ENCODE assay signal across 15 cellular contexts in the genomic region with DNA sequence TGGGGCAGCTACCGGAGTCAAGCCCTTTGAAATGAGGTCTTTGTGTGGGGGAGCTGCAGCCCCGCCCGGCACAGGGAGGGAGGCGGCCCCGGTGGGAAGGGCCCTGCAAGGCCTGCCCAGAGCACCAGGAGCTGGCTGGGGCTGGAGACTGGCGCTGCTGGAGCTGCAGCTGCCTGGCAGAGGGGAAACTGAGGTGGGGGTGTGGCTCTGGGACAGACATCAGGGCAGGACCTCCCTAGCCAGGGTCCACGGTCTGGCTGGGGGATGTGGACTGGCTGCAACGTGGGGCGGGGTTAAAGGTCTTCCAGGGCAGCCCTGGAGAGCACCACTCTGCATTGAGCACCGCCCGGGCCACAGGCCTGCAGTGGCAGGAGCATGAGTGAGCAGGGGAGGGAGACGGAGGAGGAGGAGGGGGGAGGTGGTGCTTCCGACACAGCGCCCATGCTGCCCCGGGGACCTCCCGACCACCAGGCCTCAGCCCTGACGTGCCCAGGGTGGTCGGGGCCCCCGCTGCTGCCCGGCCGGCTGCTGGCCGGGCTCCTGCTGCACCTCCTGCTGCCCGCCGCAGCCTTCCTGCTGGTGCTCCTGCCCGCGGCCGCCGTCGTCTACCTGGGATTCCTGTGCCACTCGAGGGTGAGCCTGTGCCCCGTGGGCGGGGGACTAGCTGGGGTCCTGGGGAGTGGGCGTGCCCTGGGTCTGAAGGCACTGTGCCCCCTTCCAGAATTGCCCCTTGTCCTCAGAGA. TPM values are rescaled to one million over a fixed set of nuclear protein-coding genes. Genes with fewer than 3 reads are reported as not detected.
DNase-seq lines count a peak whose midpoint lies in the region; FAIRE-seq and TF ChIP-seq lines count a peak whose summit lies in the region.
"Had no signal": no experiment of that assay in that cellular context is flagged by ENCODE, and none has a peak within 500 bp of the region (broad histone marks: within the 10 kb centered on the region; RNA-seq: fewer than 3 reads in every experiment).

No MANE protein-coding gene starts in this region.

- intact Hi-C loops in posterior cingulate gyrus (cut with DNase I), result no loop called here

- FAIRE-seq in GM12891 (lab: Jason Lieb, UNC), result no peak

- no peak for TF ChIP-seq POLR2A in GM12891 (IDR thresholded peaks at IDR 0.05; ENCODE audit: low read depth, low read length)

- DNase-seq in GM12891 (ENCODE audit: insufficient read length, low spot score) (peak; percentile 36), NCI-H510A (lab: John Stamatoyannopoulos, UW) (peak; percentile 63), hippocampal formation (lab: John Stamatoyannopoulos, UW) (peak; percentile 66 to 83), posterior cingulate gyrus (peak in 9 of 10 donors; percentile 60 to 98 (median 82)), NCI-H345 treated with DMSO at 0.1 percent for 48 hours (lab: John Stamatoyannopoulos, UW; ENCODE audit: unreplicated experiment) (no peak), NCI-H146 treated with DMSO at 0.1 percent for 48 hours (lab: John Stamatoyannopoulos, UW; ENCODE audit: unreplicated experiment) (no peak), LoVo (ENCODE audit: low spot score) (no peak)
- DNase-seq: activated CD4-positive, alpha-beta T cell treated with anti-CD3 and anti-CD28 coated beads for 1 hour; activated gamma-delta T cell treated with Interleukin-2 at 50 U/mL for 16 hours; effector CD8-positive, alpha-beta T cell; NCI-H2227 treated with DMSO at 0.1 percent for 48 hours; Right ventricle myocardium superior; stimulated activated CD4-positive, alpha-beta T cell treated with anti-CD3 and anti-CD28 coated beads, Interleukin-2, amount 100 ng/mL, for 24 hours had no signal

TF ChIP-seq in GM12891, 5 proteins besides CTCF, POLR2A, EP300 and RAD21:
- TF ChIP-seq SPI1 (IDR thresholded peaks at IDR 0.05; ENCODE audit: low read depth, low read length) (no peak), POU2F2 (IDR thresholded peaks at IDR 0.05; ENCODE audit: low read depth, low read length) (no peak), PAX5 (IDR thresholded peaks at IDR 0.05; ENCODE audit: insufficient read depth, low read length, severe bottlenecking) (no peak), TAF1 (IDR thresholded peaks at IDR 0.05; ENCODE audit: low read depth, low read length) (no peak), POLR2AphosphoS5 (IDR thresholded peaks at IDR 0.05; ENCODE audit: low read depth, low read length) (no peak)

RNA-seq across cellular contexts. Expression of gene ANKRD65, which starts 4.8 kb away (rescaled TPM):
- polyA plus RNA-seq in GM12891 (2012; ENCODE audit: low read depth, missing spikeins), result 0.87 TPM
- polyA plus RNA-seq: IgD-negative memory B cell, neural cell had no signal

RNA-seq across cellular contexts. Expression of gene VWA1, which starts 9.6 kb away (rescaled TPM):
- polyA plus RNA-seq in GM12891 (2012; ENCODE audit: low read depth, missing spikeins), result 0.33 TPM
- polyA plus RNA-seq: IgD-negative memory B cell had no signal

RNA-seq across cellular contexts. Expression of gene MRPL20, which starts 18.8 kb away (rescaled TPM):
- polyA plus RNA-seq in GM12891 (2012; ENCODE audit: low read depth, missing spikeins), result 199 TPM

RNA-seq across cellular contexts. Expression of gene ATAD3C, which starts 23.6 kb away (rescaled TPM):
- 0.40 TPM for polyA plus RNA-seq in GM12891 (2012; ENCODE audit: low read depth, missing spikeins)
- polyA plus RNA-seq: neural cell had no signal

RNA-seq across cellular contexts. Expression of gene CCNL2, which starts 26.8 kb away (rescaled TPM):
- polyA plus RNA-seq in GM12891 (2012; ENCODE audit: low read depth, missing spikeins), result 47.3 TPM

Comparison
In these comparisons a context has a peak if more than half of its experiments do, and no peak if none do; other contexts are left out.
1. DNase-seq: peak in GM12891 (single experiment), NCI-H510A (single experiment), hippocampal formation (2 of 2) and posterior cingulate gyrus (9 of 10); none in NCI-H345 treated with DMSO at 0.1 percent for 48 hours (single experiment), NCI-H146 treated with DMSO at 0.1 percent for 48 hours (single experiment) and LoVo (single experiment).